In genomic region chr4:68271851-68272756, GRCh38 we compare ENCODE assay signal across 8 cellular contexts. TPM values are rescaled to one million over a fixed set of nuclear protein-coding genes. Genes with fewer than 3 reads are reported as not detected.
DNase-seq lines count a peak whose midpoint lies in the region; ATAC-seq and TF ChIP-seq lines count a peak whose summit lies in the region.

No MANE protein-coding gene starts in this region.

- no peak overlapping the region for H3K27ac ChIP-seq in tibial artery

- H3K27me3 ChIP-seq in kidney epithelial cell (ENCODE audit: control insufficient read depth, insufficient read depth, low read length) (no peaks in the 10 kb centered on the region), tibial artery (no peaks in the 10 kb centered on the region)

- intact Hi-C loops in tibial artery (cut with DNase I; ENCODE audit: low total_unique reads): loop anchor here (2.0 kb wide), 1 partner anchor 105 kb away; no protein-coding TSS in a partner anchor

- ATAC-seq in GM18870 (IDR thresholded peaks at IDR 0.05; ENCODE audit: unreplicated experiment): peak; percentile 68
- ATAC-seq in HG03045 (IDR thresholded peaks at IDR 0.05; ENCODE audit: unreplicated experiment): peak; percentile 61

- no peaks in the 10 kb centered on the region for H3K9me3 ChIP-seq in tibial artery

- DNase-seq in NCI-H1105 treated with DMSO at 0.1 percent for 48 hours (lab: John Stamatoyannopoulos, UW) (peak; percentile 16), NCI-H1105 (lab: John Stamatoyannopoulos, UW) (no peak), NCI-H748 (lab: John Stamatoyannopoulos, UW; ENCODE audit: unreplicated experiment) (peak; percentile 35), cardiac fibroblast (ENCODE audit: low read depth in 2 of 2) (peak; percentile 76 to 77), kidney epithelial cell (ENCODE audit: low read depth) (no peak), tibial artery (no peak)

- TF ChIP-seq CTCF in cardiac fibroblast (IDR thresholded peaks at IDR 0.05; ENCODE audit: low read depth, low read length) (peak; percentile 61), kidney epithelial cell (IDR thresholded peaks at IDR 0.05; ENCODE audit: insufficient read depth, low read length, poor library complexity, severe bottlenecking) (peak; percentile 53), tibial artery (IDR thresholded peaks at IDR 0.05) (peak; percentile 77 to 80)

- H3K4me3 ChIP-seq in cardiac fibroblast (replicated peaks in 1 of 2; ENCODE audit: low read depth in 2 of 2, low read length in 2 of 2) (peak overlapping the region; percentile 15 to 25), kidney epithelial cell (ENCODE audit: low read depth, low read length) (peak overlapping the region; percentile 29), tibial artery (peak overlapping the region; percentile 14 to 41)

- no peaks in the 10 kb centered on the region for H3K4me1 ChIP-seq in tibial artery

- H3K36me3 ChIP-seq in kidney epithelial cell (ENCODE audit: control insufficient read depth, insufficient read depth, low read length) (no peaks in the 10 kb centered on the region), tibial artery (no peaks in the 10 kb centered on the region)

RNA-seq across cellular contexts. Expression of gene TMPRSS11B, which starts 26.6 kb away (rescaled TPM):
- not detected in 2 replicates for total RNA-seq in kidney epithelial cell

Comparison
In these comparisons a context has a peak if more than half of its experiments do, and no peak if none do; other contexts are left out.
1. DNase-seq: peak in NCI-H1105 treated with DMSO at 0.1 percent for 48 hours (single experiment), NCI-H748 (single experiment) and cardiac fibroblast (2 of 2); none in NCI-H1105 (single experiment), kidney epithelial cell (single experiment) and tibial artery (0 of 2).
2. Peak in every context shown above with its lines, with median percentiles within 50 percentile points of each other: H3K4me3 ChIP-seq and CTCF ChIP-seq.